1 cellular context compared by ENCODE assay signal in genomic region chr13:114234645-114235421, GRCh38.
TF ChIP-seq lines count a peak whose summit lies in the region.

TSS of gene CDC16 (plus strand) at chr13:114234897. CDS start at chr13:114235085, 188 bp downstream.

TF ChIP-seq in K562, 482 proteins besides CTCF, POLR2A, EP300 and RAD21 (continued from another document and continues in another):
- TF ChIP-seq CREB3L1 (IDR thresholded peaks at IDR 0.05; ENCODE audit: borderline replicate concordance, low read depth): peak; percentile 32; the same call in 1 of the 2 replicates
- peak; percentile 25; the same call in 1 of the 2 replicates for TF ChIP-seq ZBTB7A (IDR thresholded peaks at IDR 0.05; ENCODE audit: borderline replicate concordance, control insufficient read depth, low read depth, low read length)
- peak; percentile 89 for TF ChIP-seq ZBTB49 (CRISPR knock-in tag; IDR thresholded peaks at IDR 0.05; ENCODE audit: borderline replicate concordance)
- TF ChIP-seq KAT7 (CRISPR knock-in tag; IDR thresholded peaks at IDR 0.05; ENCODE audit: borderline replicate concordance): peak; percentile 52; the same call in 1 of the 2 replicates
- peak; percentile 27 for TF ChIP-seq NEUROD1 (IDR thresholded peaks at IDR 0.05; ENCODE audit: borderline replicate concordance, low read depth, low read length, partially characterized antibody)
- TF ChIP-seq ELF2 (CRISPR knock-in tag; IDR thresholded peaks at IDR 0.05): no peak
- peak; percentile 73 for TF ChIP-seq DMBX1 (CRISPR knock-in tag; IDR thresholded peaks at IDR 0.05; ENCODE audit: borderline replicate concordance)
- peak; percentile 57 for TF ChIP-seq CREM (IDR thresholded peaks at IDR 0.05; ENCODE audit: low read depth)
- peak; percentile 82; the same call in 1 of the 2 replicates for TF ChIP-seq FOXP4 (CRISPR knock-in tag; IDR thresholded peaks at IDR 0.05; ENCODE audit: borderline replicate concordance)
- 0 out of 2 replicates have a peak, but pooled peaks have one; percentile 15 for TF ChIP-seq MED1 (CRISPR knock-in tag; IDR thresholded peaks at IDR 0.05; ENCODE audit: borderline replicate concordance)
- TF ChIP-seq ZNF274 (IDR thresholded peaks at IDR 0.05; ENCODE audit: borderline replicate concordance, low read depth, low read length): no peak
- peak; percentile 54 to 63; a peak in 3 of 4 replicates for TF ChIP-seq MNT (conservative IDR thresholded peaks at IDR 0.05)
- peak; percentile 99 for TF ChIP-seq MGA (IDR thresholded peaks at IDR 0.05)
- TF ChIP-seq ZNF740 (CRISPR knock-in tag; IDR thresholded peaks at IDR 0.05): peak; percentile 96
- TF ChIP-seq ZNF740 (tag; IDR thresholded peaks at IDR 0.05): peak in 1 of 2 experiments; percentile 97; a peak in 2 of 4 replicates
- TF ChIP-seq TRIM24 (IDR thresholded peaks at IDR 0.05): peak; percentile 14 to 91; a peak in 2 of 4 replicates
- peak; percentile 95 for TF ChIP-seq ZFX (CRISPR knock-in tag; IDR thresholded peaks at IDR 0.05)
- TF ChIP-seq ZNF395 (CRISPR knock-in tag; IDR thresholded peaks at IDR 0.05): 0 out of 2 replicates have a peak, but pooled peaks have one; percentile 17
- peak; percentile 83 for TF ChIP-seq SP1 (CRISPR knock-in tag; IDR thresholded peaks at IDR 0.05)
- TF ChIP-seq TEAD1 (CRISPR knock-in tag; IDR thresholded peaks at IDR 0.05): peak in 1 of 2 experiments; percentile 66; a peak in 1 of 4 replicates
- TF ChIP-seq ARNT (IDR thresholded peaks at IDR 0.05): 0 out of 4 replicates have a peak, but pooled peaks of 1 of the 2 experiments have one; percentile 25
- 0 out of 2 replicates have a peak, but pooled peaks have one; percentile 40 for TF ChIP-seq MECOM (CRISPR knock-in tag; IDR thresholded peaks at IDR 0.05)
- peak; percentile 70 for TF ChIP-seq HNRNPL (IDR thresholded peaks at IDR 0.05; ENCODE audit: low read depth, low read length)
- peak; percentile 82 for TF ChIP-seq ZBTB33 (CRISPR knock-in tag; IDR thresholded peaks at IDR 0.05)
- TF ChIP-seq ZNF282 (CRISPR knock-in tag; IDR thresholded peaks at IDR 0.05): peak; percentile 88
- TF ChIP-seq CBX1 (IDR thresholded peaks at IDR 0.05; ENCODE audit: low read depth): peak; percentile 92
- TF ChIP-seq MTF1 (CRISPR knock-in tag; IDR thresholded peaks at IDR 0.05; ENCODE audit: borderline replicate concordance): peak; percentile 35; the same call in 1 of the 2 replicates
- peak; percentile 72 for TF ChIP-seq EP400 (IDR thresholded peaks at IDR 0.05)
- TF ChIP-seq ILF3 (IDR thresholded peaks at IDR 0.05; ENCODE audit: borderline replicate concordance): no peak
- 0 out of 2 replicates have a peak, but pooled peaks have one; percentile 64 for TF ChIP-seq ZNF224 (CRISPR knock-in tag; IDR thresholded peaks at IDR 0.05)
- TF ChIP-seq ZNF766 (CRISPR knock-in tag; conservative IDR thresholded peaks at IDR 0.05): 0 out of 2 replicates have a peak, but pooled peaks have one; percentile 25
